ENCODE assay signal across 1 cellular context in the genomic region with DNA sequence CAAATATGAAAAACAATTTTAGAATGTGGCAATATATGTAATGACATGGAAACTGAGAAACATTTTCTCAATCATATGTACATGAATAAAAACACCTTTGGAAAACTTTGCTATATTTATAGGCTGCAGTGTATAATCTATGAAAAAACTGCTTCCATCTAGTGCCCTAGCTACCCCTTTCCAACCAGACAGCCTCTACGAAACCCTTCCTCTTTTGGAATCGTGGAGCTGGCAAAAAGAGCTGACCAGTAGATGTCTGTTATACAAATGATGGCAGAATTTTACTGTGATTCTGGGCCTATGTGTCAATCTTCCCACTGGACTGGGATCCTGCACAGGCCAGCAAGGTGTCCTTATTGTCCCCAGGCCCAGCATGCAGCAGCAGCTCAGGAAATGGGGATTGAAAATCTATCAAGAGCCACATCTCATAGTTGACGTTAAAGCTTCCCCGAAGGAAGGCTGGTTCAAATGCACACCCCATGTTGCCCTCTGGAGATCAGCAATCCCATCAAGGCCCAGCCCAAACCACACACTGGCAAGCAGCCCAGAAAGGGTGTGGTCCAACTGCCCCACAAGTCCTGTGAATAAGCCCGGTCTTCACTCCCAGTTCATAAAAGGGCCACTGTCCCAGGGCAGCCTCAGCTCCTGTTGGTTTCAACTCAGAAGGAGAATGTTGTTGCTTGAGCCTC.
TF ChIP-seq lines count a peak whose summit lies in the region.

No MANE protein-coding gene starts in this region.

TF ChIP-seq in HEK293, 187 proteins besides CTCF, POLR2A, EP300 and RAD21 (continued from another document):
- no peak for TF ChIP-seq REST (tag by site-specific recombination; IDR thresholded peaks at IDR 0.05)
- TF ChIP-seq, protein P1, sequence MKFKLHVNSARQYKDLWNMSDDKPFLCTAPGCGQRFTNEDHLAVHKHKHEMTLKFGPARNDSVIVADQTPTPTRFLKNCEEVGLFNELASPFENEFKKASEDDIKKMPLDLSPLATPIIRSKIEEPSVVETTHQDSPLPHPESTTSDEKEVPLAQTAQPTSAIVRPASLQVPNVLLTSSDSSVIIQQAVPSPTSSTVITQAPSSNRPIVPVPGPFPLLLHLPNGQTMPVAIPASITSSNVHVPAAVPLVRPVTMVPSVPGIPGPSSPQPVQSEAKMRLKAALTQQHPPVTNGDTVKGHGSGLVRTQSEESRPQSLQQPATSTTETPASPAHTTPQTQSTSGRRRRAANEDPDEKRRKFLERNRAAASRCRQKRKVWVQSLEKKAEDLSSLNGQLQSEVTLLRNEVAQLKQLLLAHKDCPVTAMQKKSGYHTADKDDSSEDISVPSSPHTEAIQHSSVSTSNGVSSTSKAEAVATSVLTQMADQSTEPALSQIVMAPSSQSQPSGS (tag by site-specific recombination; IDR thresholded peaks at IDR 0.05; ENCODE audit: low read depth) = no peak
- TF ChIP-seq ZXDB (tag by site-specific recombination; IDR thresholded peaks at IDR 0.05) = no peak
